Comparison of ENCODE assay signal across 1 cellular context in the genomic region with DNA sequence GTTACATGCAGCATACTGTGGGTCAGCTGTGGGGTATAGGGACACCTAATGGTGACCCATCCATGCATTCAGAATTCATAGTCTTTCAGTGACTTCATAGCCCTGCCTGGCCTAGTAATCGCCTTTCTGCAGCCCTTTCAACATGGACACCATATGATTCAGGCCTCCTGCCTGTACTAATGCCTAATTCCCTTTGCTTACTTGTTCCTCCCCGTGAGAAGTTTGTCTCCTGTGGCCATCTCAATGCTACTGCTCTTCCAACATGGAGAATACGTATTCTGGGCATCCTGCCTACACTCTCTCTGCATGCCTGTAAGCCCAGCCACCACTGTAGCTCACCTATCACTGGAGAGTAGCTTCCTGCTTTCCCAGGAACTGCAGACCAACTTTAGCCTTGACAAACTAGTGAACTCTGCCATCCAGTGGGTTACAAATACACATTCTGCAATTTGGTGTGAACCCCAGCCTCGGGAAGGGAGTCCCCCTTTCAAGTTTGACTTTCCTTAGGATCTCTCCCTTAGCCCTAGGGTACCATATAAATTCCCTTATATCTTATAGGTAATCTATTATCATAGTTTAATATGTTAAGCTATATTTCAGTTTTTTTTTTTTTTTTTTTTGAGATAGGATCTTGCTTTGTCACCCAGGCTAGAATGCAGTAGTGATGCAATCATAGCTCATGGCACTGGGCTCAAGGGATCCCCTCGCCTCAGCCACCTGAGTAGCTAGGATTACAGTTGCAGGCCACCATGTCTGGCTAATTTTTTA.
A peak's percentile ranks its signal among the peaks of the same experiment; 100 is the strongest.
TF ChIP-seq lines count a peak whose summit lies in the region.

No MANE protein-coding gene starts in this region.

TF ChIP-seq in K562, 482 proteins besides CTCF, POLR2A, EP300 and RAD21 (continued from another document):
- TF ChIP-seq DDX20 (tag; IDR thresholded peaks at IDR 0.05; ENCODE audit: low read depth) (peak; percentile 12; the same call in 1 of the 2 replicates), BACH1 (tag; IDR thresholded peaks at IDR 0.05) (peak; percentile 39; the same call in 1 of the 2 replicates), ZNF354B (CRISPR knock-in tag; IDR thresholded peaks at IDR 0.05) (no peak), ZNF395 (CRISPR knock-in tag; IDR thresholded peaks at IDR 0.05) (peak; percentile 45; the same call in 1 of the 2 replicates), HDAC8 (tag; IDR thresholded peaks at IDR 0.05) (peak; percentile 82; the same call in 1 of the 2 replicates), OTX1 (CRISPR knock-in tag; IDR thresholded peaks at IDR 0.05) (0 out of 2 replicates have a peak, but pooled peaks have one; percentile 48), ZNF316 (IDR thresholded peaks at IDR 0.05) (peak; percentile 69; the same call in 1 of the 2 replicates), ZNF197 (CRISPR knock-in tag; IDR thresholded peaks at IDR 0.05; ENCODE audit: low read depth) (peak; percentile 70; the same call in 1 of the 2 replicates), NFE2L1 (tag; IDR thresholded peaks at IDR 0.05; ENCODE audit: borderline replicate concordance, low read depth) (peak; percentile 41; the same call in 1 of the 2 replicates), MAFG (tag; conservative IDR thresholded peaks at IDR 0.05) (peak; percentile 84), ERF (CRISPR knock-in tag; IDR thresholded peaks at IDR 0.05) (0 out of 2 replicates have a peak, but pooled peaks have one; percentile 32), ZNF347 (CRISPR knock-in tag; IDR thresholded peaks at IDR 0.05; ENCODE audit: low read depth) (no peak), ZNF592 (IDR thresholded peaks at IDR 0.05) (peak; percentile 49; the same call in 1 of the 2 replicates), SMAD3 (CRISPR knock-in tag; conservative IDR thresholded peaks at IDR 0.05) (peak; percentile 23; the same call in 1 of the 2 replicates), ZNF589 (CRISPR knock-in tag; IDR thresholded peaks at IDR 0.05; ENCODE audit: low read depth) (peak; percentile 83), ZNF384 (IDR thresholded peaks at IDR 0.05; ENCODE audit: low read depth, low read length) (peak; percentile 92), THAP12 (CRISPR knock-in tag; IDR thresholded peaks at IDR 0.05) (no peak)
- TF ChIP-seq, protein P1, sequence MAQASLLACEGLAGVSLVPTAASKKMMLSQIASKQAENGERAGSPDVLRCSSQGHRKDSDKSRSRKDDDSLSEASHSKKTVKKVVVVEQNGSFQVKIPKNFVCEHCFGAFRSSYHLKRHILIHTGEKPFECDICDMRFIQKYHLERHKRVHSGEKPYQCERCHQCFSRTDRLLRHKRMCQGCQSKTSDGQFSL (CRISPR knock-in tag; IDR thresholded peaks at IDR 0.05), result no peak
- TF ChIP-seq, protein P1 (tag; IDR thresholded peaks at IDR 0.05), result peak in 1 of 2 experiments; percentile 67; a peak in 2 of 4 replicates
- TF ChIP-seq, protein P2, sequence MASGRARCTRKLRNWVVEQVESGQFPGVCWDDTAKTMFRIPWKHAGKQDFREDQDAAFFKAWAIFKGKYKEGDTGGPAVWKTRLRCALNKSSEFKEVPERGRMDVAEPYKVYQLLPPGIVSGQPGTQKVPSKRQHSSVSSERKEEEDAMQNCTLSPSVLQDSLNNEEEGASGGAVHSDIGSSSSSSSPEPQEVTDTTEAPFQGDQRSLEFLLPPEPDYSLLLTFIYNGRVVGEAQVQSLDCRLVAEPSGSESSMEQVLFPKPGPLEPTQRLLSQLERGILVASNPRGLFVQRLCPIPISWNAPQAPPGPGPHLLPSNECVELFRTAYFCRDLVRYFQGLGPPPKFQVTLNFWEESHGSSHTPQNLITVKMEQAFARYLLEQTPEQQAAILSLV (tag; IDR thresholded peaks at IDR 0.05), result peak; percentile 82
- TF ChIP-seq, protein P3, sequence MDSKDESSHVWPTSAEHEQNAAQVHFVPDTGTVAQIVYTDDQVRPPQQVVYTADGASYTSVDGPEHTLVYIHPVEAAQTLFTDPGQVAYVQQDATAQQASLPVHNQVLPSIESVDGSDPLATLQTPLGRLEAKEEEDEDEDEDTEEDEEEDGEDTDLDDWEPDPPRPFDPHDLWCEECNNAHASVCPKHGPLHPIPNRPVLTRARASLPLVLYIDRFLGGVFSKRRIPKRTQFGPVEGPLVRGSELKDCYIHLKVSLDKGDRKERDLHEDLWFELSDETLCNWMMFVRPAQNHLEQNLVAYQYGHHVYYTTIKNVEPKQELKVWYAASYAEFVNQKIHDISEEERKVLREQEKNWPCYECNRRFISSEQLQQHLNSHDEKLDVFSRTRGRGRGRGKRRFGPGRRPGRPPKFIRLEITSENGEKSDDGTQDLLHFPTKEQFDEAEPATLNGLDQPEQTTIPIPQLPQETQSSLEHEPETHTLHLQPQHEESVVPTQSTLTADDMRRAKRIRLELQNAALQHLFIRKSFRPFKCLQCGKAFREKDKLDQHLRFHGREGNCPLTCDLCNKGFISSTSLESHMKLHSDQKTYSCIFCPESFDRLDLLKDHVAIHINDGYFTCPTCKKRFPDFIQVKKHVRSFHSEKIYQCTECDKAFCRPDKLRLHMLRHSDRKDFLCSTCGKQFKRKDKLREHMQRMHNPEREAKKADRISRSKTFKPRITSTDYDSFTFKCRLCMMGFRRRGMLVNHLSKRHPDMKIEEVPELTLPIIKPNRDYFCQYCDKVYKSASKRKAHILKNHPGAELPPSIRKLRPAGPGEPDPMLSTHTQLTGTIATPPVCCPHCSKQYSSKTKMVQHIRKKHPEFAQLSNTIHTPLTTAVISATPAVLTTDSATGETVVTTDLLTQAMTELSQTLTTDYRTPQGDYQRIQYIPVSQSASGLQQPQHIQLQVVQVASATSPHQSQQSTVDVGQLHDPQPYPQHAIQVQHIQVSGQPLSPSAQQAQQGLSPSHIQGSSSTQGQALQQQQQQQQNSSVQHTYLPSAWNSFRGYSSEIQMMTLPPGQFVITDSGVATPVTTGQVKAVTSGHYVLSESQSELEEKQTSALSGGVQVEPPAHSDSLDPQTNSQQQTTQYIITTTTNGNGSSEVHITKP (IDR thresholded peaks at IDR 0.05; ENCODE audit: partially characterized antibody), result no peak
- TF ChIP-seq, protein P4, sequence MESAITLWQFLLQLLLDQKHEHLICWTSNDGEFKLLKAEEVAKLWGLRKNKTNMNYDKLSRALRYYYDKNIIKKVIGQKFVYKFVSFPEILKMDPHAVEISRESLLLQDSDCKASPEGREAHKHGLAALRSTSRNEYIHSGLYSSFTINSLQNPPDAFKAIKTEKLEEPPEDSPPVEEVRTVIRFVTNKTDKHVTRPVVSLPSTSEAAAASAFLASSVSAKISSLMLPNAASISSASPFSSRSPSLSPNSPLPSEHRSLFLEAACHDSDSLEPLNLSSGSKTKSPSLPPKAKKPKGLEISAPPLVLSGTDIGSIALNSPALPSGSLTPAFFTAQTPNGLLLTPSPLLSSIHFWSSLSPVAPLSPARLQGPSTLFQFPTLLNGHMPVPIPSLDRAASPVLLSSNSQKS (CRISPR knock-in tag; IDR thresholded peaks at IDR 0.05), result no peak
